ENCODE assay signal across 8 cellular contexts in genomic region chr11:58629857-58630256, GRCh38. TPM values are rescaled to one million over a fixed set of nuclear protein-coding genes. Genes with fewer than 3 reads are reported as not detected.
A peak's percentile ranks its signal among the peaks of the same experiment; 100 is the strongest.
DNase-seq lines count a peak whose midpoint lies in the region; ATAC-seq and TF ChIP-seq lines count a peak whose summit lies in the region.

No MANE protein-coding gene starts in this region.

- H3K27me3 ChIP-seq in HAP-1 (ENCODE audit: low read depth) = no peaks in the 10 kb centered on the region
- no peaks in the 10 kb centered on the region for H3K27me3 ChIP-seq in naive thymus-derived CD4-positive, alpha-beta T cell (ENCODE audit: control insufficient read depth in 2 of 2, insufficient read depth in 2 of 2, low read length in 2 of 2)

- H3K4me1 Mint-ChIP-seq in naive thymus-derived CD4-positive, alpha-beta T cell = peaks cover 0 to 7% (median 5%) of the 10 kb centered on the region in 7 donors
- H3K4me1 Mint-ChIP-seq in activated CD8-positive, alpha-beta memory T cell treated with anti-CD3 and anti-CD28 coated beads, Interleukin-2, amount 10 ng/mL, durations not matched to agents 7 days and 5 days = no peaks in the 10 kb centered on the region

- in situ Hi-C loops in HAP-1 (cut with MboI; ENCODE audit: low sequenced_read_pairs) = no loop called here

- no peaks in the 10 kb centered on the region for H3K79me2 ChIP-seq in OCI-LY7 (ENCODE audit: insufficient read depth, low read depth, low read length)

- CTCF ChIA-PET in OCI-LY7 (lab: Charles Lee; ENCODE audit: unreplicated experiment) = interaction anchor here (1.2 kb wide), 1 partner anchor 63 kb away, joined by 6 read pairs; no protein-coding TSS in a partner anchor
- CTCF ChIA-PET in naive thymus-derived CD4-positive, alpha-beta T cell (lab: Charles Lee) = interaction anchor here (0.6 to 7.4 kb wide), 23 partner anchors 9 to 1137 kb away, joined by 3 to 40 read pairs (median 4); no protein-coding TSS in a partner anchor
- CTCF ChIA-PET in activated CD8-positive, alpha-beta memory T cell treated with anti-CD3 and anti-CD28 coated beads, Interleukin-2, amount 10 ng/mL, durations not matched to agents 7 days and 5 days (lab: Charles Lee) = interaction anchor here (0.8 to 1.7 kb wide), 14 partner anchors 10 to 906 kb away, joined by 3 to 11 read pairs (median 4); partner anchors contain the start of gene LPXN

- H3K9me2 ChIP-seq in OCI-LY7 (ENCODE audit: insufficient read depth, low read length) = no peaks in the 10 kb centered on the region

- peak overlapping the region in 5 of 9 donors; percentile 33 to 75 (median 64) for H3K27ac Mint-ChIP-seq in naive thymus-derived CD4-positive, alpha-beta T cell
- no peak overlapping the region for H3K27ac Mint-ChIP-seq in activated CD8-positive, alpha-beta memory T cell treated with anti-CD3 and anti-CD28 coated beads, Interleukin-2, amount 10 ng/mL, durations not matched to agents 7 days and 5 days

- POLR2A ChIA-PET in OCI-LY7 (lab: Charles Lee) = interaction anchor here (1.2 kb wide), 2 partner anchors 9 to 23 kb away, joined by 4 to 5 read pairs; no protein-coding TSS in a partner anchor
- POLR2A ChIA-PET in naive thymus-derived CD4-positive, alpha-beta T cell (lab: Charles Lee) = interaction anchor here (0.5 to 1.9 kb wide), 5 partner anchors 11 to 98 kb away, joined by 4 to 7 read pairs (median 5); no protein-coding TSS in a partner anchor

- peaks cover 13% of the 10 kb centered on the region for H3K36me3 ChIP-seq in HAP-1 (replicated peaks)
- H3K36me3 ChIP-seq in OCI-LY7 (ENCODE audit: insufficient read depth, low read length) = peaks cover 32% of the 10 kb centered on the region
- H3K36me3 ChIP-seq in naive thymus-derived CD4-positive, alpha-beta T cell (ENCODE audit: control insufficient read depth in 2 of 3, insufficient read depth in 3 of 3, low read length in 3 of 3) = peaks cover 0 to 8% (median under 1%) of the 10 kb centered on the region in 3 experiments

- no peak overlapping the region for H2AFZ ChIP-seq in OCI-LY7 (ENCODE audit: low read length)

- H3K4me1 ChIP-seq in HAP-1 (no peaks in the 10 kb centered on the region), OCI-LY7 (ENCODE audit: insufficient read depth, low read length, poor library complexity, severe bottlenecking) (peaks cover 12% of the 10 kb centered on the region)
- H3K4me1 ChIP-seq in naive thymus-derived CD4-positive, alpha-beta T cell (ENCODE audit: control insufficient read depth in 2 of 2, insufficient read depth in 2 of 2, low read length in 2 of 2) = no peaks in the 10 kb centered on the region

- H3K4me3 ChIP-seq in HAP-1 (no peak overlapping the region), OCI-LY7 (ENCODE audit: low read depth, low read length, poor library complexity, severe bottlenecking) (no peak overlapping the region), epithelial cell of esophagus (ENCODE audit: low read length) (no peak overlapping the region)
- no peak overlapping the region for H3K4me3 ChIP-seq in naive thymus-derived CD4-positive, alpha-beta T cell (ENCODE audit: low read length)

- DNase-seq in NCI-H748 (lab: John Stamatoyannopoulos, UW; ENCODE audit: unreplicated experiment) (peak; percentile 30), NCI-H748 treated with DMSO at 0.1 percent for 48 hours (lab: John Stamatoyannopoulos, UW) (no peak), HAP-1 (ENCODE audit: low spot score in 2 of 2) (peak; percentile 29 to 34), OCI-LY7 (ENCODE audit: low spot score) (peak; percentile 57), epithelial cell of esophagus (ENCODE audit: low read depth) (peak; percentile 58)
- DNase-seq in naive thymus-derived CD4-positive, alpha-beta T cell = peak in 4 of 9 donors; percentile 20 to 34 (median 29)
- DNase-seq in activated CD8-positive, alpha-beta memory T cell treated with anti-CD3 and anti-CD28 coated beads, Interleukin-2, amount 10 ng/mL, durations not matched to agents 7 days and 5 days = no peak

- no peak overlapping the region for H3K4me2 ChIP-seq in OCI-LY7 (ENCODE audit: low read length)

- peaks cover 0 to 4% (median 0%) of the 10 kb centered on the region in 5 donors for H3K36me3 Mint-ChIP-seq in naive thymus-derived CD4-positive, alpha-beta T cell
- H3K36me3 Mint-ChIP-seq in activated CD8-positive, alpha-beta memory T cell treated with anti-CD3 and anti-CD28 coated beads, Interleukin-2, amount 10 ng/mL, durations not matched to agents 7 days and 5 days = peaks cover 13% of the 10 kb centered on the region

- H3K4me3 Mint-ChIP-seq in naive thymus-derived CD4-positive, alpha-beta T cell = no peak overlapping the region
- no peak overlapping the region for H3K4me3 Mint-ChIP-seq in activated CD8-positive, alpha-beta memory T cell treated with anti-CD3 and anti-CD28 coated beads, Interleukin-2, amount 10 ng/mL, durations not matched to agents 7 days and 5 days

- TF ChIP-seq CTCF in OCI-LY7 (conservative IDR thresholded peaks at IDR 0.05; ENCODE audit: low read length) = peak; percentile 85
- peak; percentile 62 for TF ChIP-seq CTCF in epithelial cell of esophagus (IDR thresholded peaks at IDR 0.05; ENCODE audit: insufficient read depth, low read depth, low read length, missing control alignments)

- H3K27ac ChIP-seq in OCI-LY7 (ENCODE audit: low read depth, low read length, poor library complexity, severe bottlenecking) = no peak overlapping the region
- no peak overlapping the region for H3K27ac ChIP-seq in naive thymus-derived CD4-positive, alpha-beta T cell (ENCODE audit: low read depth, low read length)

- BruUV-seq in OCI-LY7 (replicated peaks; lab: Mats Ljungman, UMichigan) = no TSS peak

- H3K27me3 Mint-ChIP-seq in naive thymus-derived CD4-positive, alpha-beta T cell = no peaks in the 10 kb centered on the region
- no peaks in the 10 kb centered on the region for H3K27me3 Mint-ChIP-seq in activated CD8-positive, alpha-beta memory T cell treated with anti-CD3 and anti-CD28 coated beads, Interleukin-2, amount 10 ng/mL, durations not matched to agents 7 days and 5 days

- peaks cover 0 to 2% (median 0%) of the 10 kb centered on the region in 11 donors for H3K9me3 Mint-ChIP-seq in naive thymus-derived CD4-positive, alpha-beta T cell
- H3K9me3 Mint-ChIP-seq in activated CD8-positive, alpha-beta memory T cell treated with anti-CD3 and anti-CD28 coated beads, Interleukin-2, amount 10 ng/mL, durations not matched to agents 7 days and 5 days (ENCODE audit: low read depth) = no peaks in the 10 kb centered on the region

- ATAC-seq in naive thymus-derived CD4-positive, alpha-beta T cell = peak; percentile 74
- ATAC-seq in activated CD8-positive, alpha-beta memory T cell treated with anti-CD3 and anti-CD28 coated beads, Interleukin-2, amount 10 ng/mL, durations not matched to agents 7 days and 5 days = no peak
- no peak for ATAC-seq in HG03097 (IDR thresholded peaks at IDR 0.05; ENCODE audit: low FRiP score, unreplicated experiment)

- intact Hi-C loops in OCI-LY7 (cut with micrococcal nuclease; ENCODE audit: unreplicated experiment) = no loop called here
- intact Hi-C loops in naive thymus-derived CD4-positive, alpha-beta T cell (cut with micrococcal nuclease) = loop anchor here in 1 of 2 donors (1.0 kb wide), 2 partner anchors 10 to 62 kb away; no protein-coding TSS in a partner anchor

- no peaks in the 10 kb centered on the region for H4K20me1 ChIP-seq in OCI-LY7 (ENCODE audit: insufficient read depth, low read length)

- H3K9me3 ChIP-seq in HAP-1 (no peaks in the 10 kb centered on the region), OCI-LY7 (ENCODE audit: low read length) (no peaks in the 10 kb centered on the region)
- H3K9me3 ChIP-seq in naive thymus-derived CD4-positive, alpha-beta T cell (ENCODE audit: control insufficient read depth in 2 of 3, low read length in 3 of 3) = no peaks in the 10 kb centered on the region

RNA-seq across cellular contexts. Expression of gene CNTF, which starts 7.4 kb away (rescaled TPM):
- 3.1 and 3.4 TPM in 2 replicates for total RNA-seq in OCI-LY7 (2014; rRNA removed; shearing (Covaris generic))
- 3.3 and 3.5 TPM in 2 replicates for total RNA-seq in OCI-LY7 (2022)
- total RNA-seq in naive thymus-derived CD4-positive, alpha-beta T cell = 1 to 10 TPM; 2.9 to 4.9 (median 4.0) TPM
- under 1 TPM in 1 of 2 donors, not detected in 1; 0.10 TPM for polyA plus RNA-seq in naive thymus-derived CD4-positive, alpha-beta T cell
- total RNA-seq in activated CD8-positive, alpha-beta memory T cell treated with anti-CD3 and anti-CD28 coated beads, Interleukin-2, amount 10 ng/mL, durations not matched to agents 7 days and 5 days = 1 to 10 TPM; 3.4 to 3.5 TPM

RNA-seq across cellular contexts. Expression of gene ZFP91, which starts 51.0 kb away (rescaled TPM):
- total RNA-seq in OCI-LY7 (2014; rRNA removed; shearing (Covaris generic)) = 36.9 and 38.7 TPM in 2 replicates
- total RNA-seq in OCI-LY7 (2022) = 50.9 and 60.5 TPM in 2 replicates
- total RNA-seq in naive thymus-derived CD4-positive, alpha-beta T cell = 10 to 100 TPM; 36.9 to 53.8 (median 40.9) TPM
- 1 to 10 TPM; 6.5 to 7.2 TPM for polyA plus RNA-seq in naive thymus-derived CD4-positive, alpha-beta T cell
- 10 to 100 TPM; 54.8 to 69.7 TPM for total RNA-seq in activated CD8-positive, alpha-beta memory T cell treated with anti-CD3 and anti-CD28 coated beads, Interleukin-2, amount 10 ng/mL, durations not matched to agents 7 days and 5 days

RNA-seq across cellular contexts. Expression of gene LPXN, which starts 54.2 kb away (rescaled TPM):
- 64.1 and 79.3 TPM in 2 replicates for total RNA-seq in OCI-LY7 (2014; rRNA removed; shearing (Covaris generic))
- 129 and 130 TPM in 2 replicates for total RNA-seq in OCI-LY7 (2022)
- 100 to 1,000 TPM in 3 of 5 experiments, 10 to 100 TPM in 2; 58.2 to 147 (median 142) TPM for total RNA-seq in naive thymus-derived CD4-positive, alpha-beta T cell
- polyA plus RNA-seq in naive thymus-derived CD4-positive, alpha-beta T cell = 100 to 1,000 TPM; 169 to 215 TPM
- 100 to 1,000 TPM; 141 to 225 TPM for total RNA-seq in activated CD8-positive, alpha-beta memory T cell treated with anti-CD3 and anti-CD28 coated beads, Interleukin-2, amount 10 ng/mL, durations not matched to agents 7 days and 5 days

Comparison
In these comparisons a context has a peak if more than half of its experiments do, and no peak if none do; other contexts are left out.
1. DNase-seq: peak in NCI-H748 (single experiment), HAP-1 (2 of 2), OCI-LY7 (single experiment) and epithelial cell of esophagus (single experiment); none in NCI-H748 treated with DMSO at 0.1 percent for 48 hours (single experiment) and activated CD8-positive, alpha-beta memory T cell treated with anti-CD3 and anti-CD28 coated beads, Interleukin-2, amount 10 ng/mL, durations not matched to agents 7 days and 5 days (single experiment).